8 cellular contexts compared by ENCODE assay signal in the genomic region with DNA sequence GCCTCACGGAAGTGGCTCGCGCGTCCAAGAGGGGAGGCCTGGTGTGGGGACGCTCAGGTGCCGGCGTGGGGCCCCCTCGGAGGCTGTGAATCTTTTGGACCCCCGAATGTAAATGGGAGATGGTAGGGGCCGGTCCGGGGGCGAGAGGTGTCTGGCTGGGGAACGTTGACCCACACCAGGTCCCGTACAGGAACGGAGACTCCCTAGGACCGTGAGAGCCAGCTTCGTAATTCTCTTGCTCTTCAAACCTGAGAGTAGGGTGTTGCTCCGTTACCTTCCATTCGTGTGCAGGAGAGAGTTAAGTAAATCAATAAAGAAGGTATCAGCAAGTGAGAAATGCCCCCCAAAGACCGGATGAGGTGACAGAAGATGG. TPM values are rescaled to one million over a fixed set of nuclear protein-coding genes. Genes with fewer than 3 reads are reported as not detected.
DNase-seq lines count a peak whose midpoint lies in the region; ATAC-seq and TF ChIP-seq lines count a peak whose summit lies in the region.

No MANE protein-coding gene starts in this region.

- H3K27ac Mint-ChIP-seq in immature natural killer cell, result peak overlapping the region; percentile 97 to 99 (median 98)

- no peaks in the 10 kb centered on the region for H3K9me3 ChIP-seq in adipocyte (ENCODE audit: control insufficient read depth, low read length)
- no peaks in the 10 kb centered on the region for H3K9me3 ChIP-seq in testis

- H3K36me3 ChIP-seq in BJ (ENCODE audit: control insufficient read depth, insufficient read depth, low read length), result no peaks in the 10 kb centered on the region
- H3K36me3 ChIP-seq in adipocyte (ENCODE audit: control insufficient read depth, insufficient read depth, low read length, severe bottlenecking), result peaks cover 17% of the 10 kb centered on the region
- no peaks in the 10 kb centered on the region for H3K36me3 ChIP-seq in testis (ENCODE audit: low read depth, missing control alignments)

- peak overlapping the region; percentile 92 to 96 (median 95) for H3K4me3 Mint-ChIP-seq in immature natural killer cell

- peaks cover 62 to 77% of the 10 kb centered on the region in 2 donors for H3K4me1 Mint-ChIP-seq in immature natural killer cell

- CTCF ChIA-PET in BJ (lab: Yijun Ruan, JAX), result no interaction called here

- H3K4me3 ChIP-seq in BJ (ENCODE audit: low read depth, low read length), result peak overlapping the region; percentile 86
- H3K4me3 ChIP-seq in adipocyte (ENCODE audit: low read length), result peak overlapping the region; percentile 97
- H3K4me3 ChIP-seq in testis, result peak overlapping the region; percentile 81 to 85

- intact Hi-C loops in testis (cut with DNase I; ENCODE audit: low total_unique reads), result loop anchor here (10.0 kb wide), 1 partner anchor 46 kb away; no protein-coding TSS in a partner anchor

- H3K36me3 Mint-ChIP-seq in immature natural killer cell, result no peaks in the 10 kb centered on the region

- WGBS in testis, 2 donors, result 0 to 1% methylated on average over 13 to 20 of the region's 20 CpGs

- no peak for TF ChIP-seq POLR2A in testis (IDR thresholded peaks at IDR 0.05)

- H3K9ac ChIP-seq in adipocyte (ENCODE audit: low read length), result peak overlapping the region; percentile 99

- H3K27me3 ChIP-seq in BJ (ENCODE audit: control insufficient read depth, insufficient read depth, low read length) (no peaks in the 10 kb centered on the region), adipocyte (replicated peaks; ENCODE audit: control insufficient read depth, insufficient read depth, low read length) (no peaks in the 10 kb centered on the region), testis (no peaks in the 10 kb centered on the region)

- no peaks in the 10 kb centered on the region for H3K9me3 Mint-ChIP-seq in immature natural killer cell

- POLR2A ChIA-PET in BJ (lab: Charles Lee), result no interaction called here

- H3K4me1 ChIP-seq in adipocyte (ENCODE audit: control insufficient read depth, insufficient read depth, low read length), result peaks cover 74% of the 10 kb centered on the region
- H3K4me1 ChIP-seq in testis, result peaks cover 37% of the 10 kb centered on the region

- peak overlapping the region; percentile 92 to 95 for H3K27ac ChIP-seq in testis

- peaks cover 10 to 25% (median 17%) of the 10 kb centered on the region in 3 donors for H3K27me3 Mint-ChIP-seq in immature natural killer cell (ENCODE audit: low read depth in 3 of 3)

- TF ChIP-seq CTCF in BJ (IDR thresholded peaks at IDR 0.05; ENCODE audit: insufficient read depth, low read depth, low read length), result no peak
- no peak for TF ChIP-seq CTCF in testis (IDR thresholded peaks at IDR 0.05)

- DNase-seq in BJ (ENCODE audit: low read depth), result no peak
- DNase-seq in adipocyte (ENCODE audit: low read depth), result no peak
- DNase-seq in immature natural killer cell, result no peak
- DNase-seq in testis, result no peak
- DNase-seq in stimulated activated CD4-positive, alpha-beta T cell treated with anti-CD3 and anti-CD28 coated beads, Interleukin-12 subunit alpha, Interleukin-12 subunit beta, amount 100 ng/mL, for 4 hours, result no peak
- DNase-seq in NCI-H446 (lab: John Stamatoyannopoulos, UW), result no peak

- ATAC-seq in HG02943 (IDR thresholded peaks at IDR 0.05; ENCODE audit: low read depth, unreplicated experiment), result peak; percentile 18
- ATAC-seq in HG02884 (IDR thresholded peaks at IDR 0.05; ENCODE audit: unreplicated experiment), result no peak

RNA-seq across cellular contexts. Expression of gene LYRM1, which starts 0.5 kb away (rescaled TPM):
- 19.3 and 38.8 TPM in 2 replicates for polyA plus RNA-seq in BJ (2011; rRNA removed)
- 6.6 and 6.9 TPM in 2 replicates for polyA minus RNA-seq in BJ (2011; rRNA and poly(A)+ RNA removed)
- 10 to 100 TPM; 23.8 to 37.1 (median 36.4) TPM for polyA plus RNA-seq in immature natural killer cell
- 10 to 100 TPM; 30.2 to 43.0 TPM for total RNA-seq in testis
- polyA plus RNA-seq in testis (ENCODE audit: insufficient read depth, low read depth, low replicate concordance), result 87.2 TPM

RNA-seq across cellular contexts. Expression of gene DCUN1D3, which starts 0.9 kb away (rescaled TPM):
- polyA plus RNA-seq in BJ (2011; rRNA removed) (10.9 and 15.5 TPM in 2 replicates), immature natural killer cell (1 to 10 TPM in 1 of 3 donors, under 1 TPM in 2; 0.06 to 1.5 (median 0.74) TPM), testis (ENCODE audit: insufficient read depth, low read depth, low replicate concordance) (19.5 TPM)
- 24.2 and 35.7 TPM in 2 replicates for polyA minus RNA-seq in BJ (2011; rRNA and poly(A)+ RNA removed)
- 10 to 100 TPM; 15.2 to 16.5 TPM for total RNA-seq in testis
